In genomic region chr20:3158968-3159431, GRCh38 we compare ENCODE assay signal across 6 cellular contexts. TPM values are rescaled to one million over a fixed set of nuclear protein-coding genes. Genes with fewer than 3 reads are reported as not detected.
DNase-seq lines count a peak whose midpoint lies in the region; ATAC-seq and TF ChIP-seq lines count a peak whose summit lies in the region.

No MANE protein-coding gene starts in this region.

- DNase-seq in Caco-2 (no peak), RWPE2 (ENCODE audit: low spot score) (no peak), hepatic stellate cell (ENCODE audit: low spot score) (peak; percentile 50), uterus (no peak)

- H3K27ac ChIP-seq in RWPE2 (ENCODE audit: poor library complexity, severe bottlenecking) (peak overlapping the region; percentile 48), uterus (peak overlapping the region; percentile 77 to 87)

- no peaks in the 10 kb centered on the region for H3K27me3 ChIP-seq in Caco-2 (replicated peaks; ENCODE audit: control insufficient read depth, insufficient read depth, low read length)
- H3K27me3 ChIP-seq in RWPE2 (ENCODE audit: insufficient read depth, poor library complexity, severe bottlenecking), result no peaks in the 10 kb centered on the region
- H3K27me3 ChIP-seq in uterus, result no peaks in the 10 kb centered on the region

- ATAC-seq in RWPE2 (ENCODE audit: low read depth) (peak; percentile 27), HG02759 (IDR thresholded peaks at IDR 0.05; ENCODE audit: unreplicated experiment) (no peak), GM18873 (IDR thresholded peaks at IDR 0.05; ENCODE audit: low FRiP score, unreplicated experiment) (no peak)

- CTCF ChIA-PET in Caco-2 (lab: Charles Lee), result interaction anchor here (0.7 to 0.8 kb wide), 2 partner anchors 15 to 114 kb away, joined by 3 read pairs; partner anchors contain the start of gene LZTS3

- peaks cover 16% of the 10 kb centered on the region for H3K4me1 Mint-ChIP-seq in Caco-2 (ENCODE audit: low read depth, unreplicated experiment)

- no peaks in the 10 kb centered on the region for H3K27me3 Mint-ChIP-seq in Caco-2 (ENCODE audit: insufficient read depth, unreplicated experiment)

- H3K36me3 ChIP-seq in Caco-2 (ENCODE audit: control insufficient read depth, insufficient read depth, low read length), result no peaks in the 10 kb centered on the region; the same call in 1 of the 2 replicates
- peaks cover 12% of the 10 kb centered on the region for H3K36me3 ChIP-seq in RWPE2 (ENCODE audit: low read depth)
- H3K36me3 ChIP-seq in uterus, result no peaks in the 10 kb centered on the region

- TF ChIP-seq CTCF in Caco-2 (IDR thresholded peaks at IDR 0.05; ENCODE audit: insufficient read depth in 1 of 2, low read depth in 1 of 2, low read length in 1 of 2, severe bottlenecking in 1 of 2, unreplicated experiment in 1 of 2), result no peak
- no peak for TF ChIP-seq CTCF in RWPE2 (IDR thresholded peaks at IDR 0.05; ENCODE audit: poor library complexity, severe bottlenecking)
- no peak for TF ChIP-seq CTCF in uterus (IDR thresholded peaks at IDR 0.05)

- POLR2A ChIA-PET in Caco-2 (lab: Charles Lee), result interaction anchor here (0.6 to 1.4 kb wide), 3 partner anchors 9 to 158 kb away, joined by 3 to 7 read pairs (median 4); no protein-coding TSS in a partner anchor

- H3K9me3 ChIP-seq in Caco-2 (no peaks in the 10 kb centered on the region), RWPE2 (ENCODE audit: severe bottlenecking) (no peaks in the 10 kb centered on the region), uterus (no peaks in the 10 kb centered on the region)

- H3K4me3 ChIP-seq in Caco-2 (ENCODE audit: low read depth, low read length) (peak overlapping the region; percentile 97), RWPE2 (ENCODE audit: severe bottlenecking) (peak overlapping the region; percentile 62), uterus (peak overlapping the region; percentile 90 to 96)

- H3K9me3 Mint-ChIP-seq in Caco-2 (ENCODE audit: unreplicated experiment), result no peaks in the 10 kb centered on the region

- no peak for TF ChIP-seq POLR2A in uterus (IDR thresholded peaks at IDR 0.05)

- H3K36me3 Mint-ChIP-seq in Caco-2 (ENCODE audit: insufficient read depth, unreplicated experiment), result peaks cover 24% of the 10 kb centered on the region

- intact Hi-C loops in Caco-2 (cut with micrococcal nuclease; ENCODE audit: unreplicated experiment) (no loop called here), uterus (cut with DNase I; ENCODE audit: low total_unique reads) (no loop called here)

- BruUV-seq in Caco-2 (replicated peaks; lab: Mats Ljungman, UMichigan), result no TSS peak

- H3K4me1 ChIP-seq in Caco-2 (peaks cover 8% of the 10 kb centered on the region; the same call in 1 of the 2 replicates), RWPE2 (ENCODE audit: insufficient read depth, poor library complexity, severe bottlenecking) (peaks cover 7% of the 10 kb centered on the region), uterus (peaks cover 0 to 15% of the 10 kb centered on the region in 2 donors)

- H3K4me3 Mint-ChIP-seq in Caco-2 (ENCODE audit: unreplicated experiment), result peak overlapping the region; percentile 89

- peak overlapping the region; percentile 94 for H3K27ac Mint-ChIP-seq in Caco-2 (ENCODE audit: unreplicated experiment)

RNA-seq across cellular contexts. Expression of gene FASTKD5, which starts 0.7 kb away (rescaled TPM):
- total RNA-seq in Caco-2 (2022) (24.2 and 27.4 TPM in 2 replicates), uterus (10 to 100 TPM; 12.3 to 17.2 (median 12.7) TPM)

RNA-seq across cellular contexts. Expression of gene UBOX5, which starts 0.7 kb away (rescaled TPM):
- total RNA-seq in Caco-2 (2022), result 6.7 and 6.9 TPM in 2 replicates
- 10 to 100 TPM in 2 of 4 donors, 1 to 10 TPM in 2; 2.6 to 14.1 (median 8.5) TPM for total RNA-seq in uterus

RNA-seq across cellular contexts. Expression of gene LZTS3, which starts 14.3 kb away (rescaled TPM):
- total RNA-seq in Caco-2 (2022), result 4.3 and 4.5 TPM in 2 replicates
- total RNA-seq in uterus, result 10 to 100 TPM in 2 of 4 donors, 1 to 10 TPM in 2; 3.6 to 13.1 (median 8.2) TPM

RNA-seq across cellular contexts. Expression of gene DDRGK1, which starts 45.5 kb away (rescaled TPM):
- total RNA-seq in Caco-2 (2022) (76.3 and 84.8 TPM in 2 replicates), uterus (10 to 100 TPM; 37.7 to 74.9 (median 40.1) TPM)

RNA-seq across cellular contexts. Expression of gene ITPA, which starts 50.3 kb away (rescaled TPM):
- total RNA-seq in Caco-2 (2022) (68.4 and 73.8 TPM in 2 replicates), uterus (10 to 100 TPM in 3 of 4 donors, 1 to 10 TPM in 1; 6.9 to 25.0 (median 21.8) TPM)
